Comparison of ENCODE assay signal across 1 cellular context in genomic region chr12:42145197-42145549, GRCh38.
TF ChIP-seq lines count a peak whose summit lies in the region.

No MANE protein-coding gene starts in this region.

TF ChIP-seq in HEK293, 187 proteins besides CTCF, POLR2A, EP300 and RAD21 (continued from another document):
- no peak for TF ChIP-seq TSHZ1 (tag by site-specific recombination; IDR thresholded peaks at IDR 0.05; ENCODE audit: borderline replicate concordance)
- peak; percentile 4; the same call in 1 of the 2 replicates for TF ChIP-seq ZXDB (tag by site-specific recombination; IDR thresholded peaks at IDR 0.05)
- no peak for TF ChIP-seq ZNF266 (tag by site-specific recombination; IDR thresholded peaks at IDR 0.05; ENCODE audit: low read depth)
- no peak for TF ChIP-seq ELK4 (IDR thresholded peaks at IDR 0.05; ENCODE audit: borderline replicate concordance, low read depth, low read length)
- no peak for TF ChIP-seq ZNF747 (tag by site-specific recombination; IDR thresholded peaks at IDR 0.05)
